In genomic region chr22:42721045-42721434, GRCh38 we compare ENCODE assay signal across 10 cellular contexts. TPM values are rescaled to one million over a fixed set of nuclear protein-coding genes. Genes with fewer than 3 reads are reported as not detected.
DNase-seq lines count a peak whose midpoint lies in the region; ATAC-seq and TF ChIP-seq lines count a peak whose summit lies in the region.
"Had no signal": no experiment of that assay in that cellular context is flagged by ENCODE, and none has a peak within 500 bp of the region (broad histone marks: within the 10 kb centered on the region; RNA-seq: fewer than 3 reads in every experiment).

No MANE protein-coding gene starts in this region.

- intact Hi-C loops in heart right ventricle (cut with DNase I) (loop anchor here in 4 of 10 donors (2.0 to 10.0 kb wide), 4 partner anchors 22 to 59 kb away; no protein-coding TSS in a partner anchor), left ventricle myocardium superior (cut with micrococcal nuclease) (no loop called here)

- 1 to 3% methylated on average over 22 of the region's 22 CpGs for WGBS in heart right ventricle, 2 donors
- WGBS in mesendoderm (ENCODE audit: extremely low coverage, insufficient coverage, low lambda C conversion rate): no CpG with 5 or more reads among the region's 22 CpGs

- H3K27me3 ChIP-seq in heart right ventricle: peaks cover 0 to 55% (median 0%) of the 10 kb centered on the region in 7 donors
- peaks cover 7% of the 10 kb centered on the region for H3K27me3 ChIP-seq in mesendoderm (ENCODE audit: insufficient read depth, low read length, poor library complexity)

- no peak overlapping the region for H2BK120ac ChIP-seq in mesendoderm (ENCODE audit: low read depth, low read length)

- no peaks in the 10 kb centered on the region for H3K79me2 ChIP-seq in mesendoderm (ENCODE audit: control insufficient read depth, insufficient read depth, low read length)

- no peak for ATAC-seq in heart right ventricle
- no peak for ATAC-seq in left ventricle myocardium superior
- ATAC-seq in HG03442 (IDR thresholded peaks at IDR 0.05; ENCODE audit: unreplicated experiment): no peak
- no peak for ATAC-seq in GM21576 (IDR thresholded peaks at IDR 0.05; ENCODE audit: unreplicated experiment)

- H4K8ac ChIP-seq in mesendoderm (ENCODE audit: low read depth, low read length): no peak overlapping the region

- no peaks in the 10 kb centered on the region for H3K79me1 ChIP-seq in mesendoderm (ENCODE audit: low read length)

- no peak overlapping the region for H2BK5ac ChIP-seq in mesendoderm (ENCODE audit: low read length)

- no peak overlapping the region for H3K23ac ChIP-seq in mesendoderm (ENCODE audit: low read length)

- peaks cover 0 to 8% (median 0%) of the 10 kb centered on the region in 9 donors for H3K36me3 ChIP-seq in heart right ventricle
- H3K36me3 ChIP-seq in mesendoderm (ENCODE audit: control insufficient read depth, insufficient read depth, low read length): no peaks in the 10 kb centered on the region

- no peak overlapping the region for H3K4ac ChIP-seq in mesendoderm (ENCODE audit: low read depth, low read length)

- H3K27ac ChIP-seq in heart right ventricle (peak overlapping the region; percentile 91 to 100 (median 98)), mesendoderm (ENCODE audit: low read depth, low read length) (no peak overlapping the region)
- H3K27ac ChIP-seq: KMS-11 had no signal

- H3K18ac ChIP-seq in mesendoderm (ENCODE audit: low read length): no peak overlapping the region

- H3K4me2 ChIP-seq in mesendoderm (ENCODE audit: low read length): peak overlapping the region; percentile 73

- no peaks in the 10 kb centered on the region for H3K9me3 ChIP-seq in heart right ventricle

- peak overlapping the region; percentile 49 for H3K56ac ChIP-seq in mesendoderm (ENCODE audit: low read length)

- no peak overlapping the region for H2BK15ac ChIP-seq in mesendoderm (replicated peaks; ENCODE audit: low read depth)

- DNase-seq in heart right ventricle (no peak), left ventricle myocardium superior (no peak), cardiac fibroblast (ENCODE audit: low read depth in 2 of 2) (peak in 1 of 2 donors; percentile 20), mesendoderm (no peak), NCI-H2107 treated with DMSO at 0.1 percent for 48 hours (lab: John Stamatoyannopoulos, UW; ENCODE audit: unreplicated experiment) (no peak)
- DNase-seq in activated CD8-positive, alpha-beta memory T cell treated with anti-CD3 and anti-CD28 coated beads, Interleukin-2, amount 50 U/mL, for 48 hours: no peak
- DNase-seq: stimulated activated CD4-positive, alpha-beta T cell treated with anti-CD3 and anti-CD28 coated beads, Interleukin-4, amount 100 ng/mL, for 4 hours had no signal

- H3K4me3 ChIP-seq in heart right ventricle (peak overlapping the region; percentile 36 to 100 (median 99)), cardiac fibroblast (replicated peaks in 1 of 2; ENCODE audit: low read depth in 2 of 2, low read length in 2 of 2) (peak overlapping the region; percentile 52 to 84), mesendoderm (ENCODE audit: low read length) (peak overlapping the region; percentile 22)

- H2AK5ac ChIP-seq in mesendoderm (ENCODE audit: low read length): no peak overlapping the region

- H3K4me1 ChIP-seq in heart right ventricle (peaks cover 14 to 43% (median 36%) of the 10 kb centered on the region in 9 donors), mesendoderm (ENCODE audit: control insufficient read depth, low read depth, low read length) (no peaks in the 10 kb centered on the region)

- H3K9ac ChIP-seq in mesendoderm (ENCODE audit: low read length): peak overlapping the region; percentile 50
- H3K9ac ChIP-seq: KMS-11 had no signal

- TF ChIP-seq CTCF in heart right ventricle (IDR thresholded peaks at IDR 0.05): no peak
- TF ChIP-seq CTCF in cardiac fibroblast (IDR thresholded peaks at IDR 0.05; ENCODE audit: low read depth, low read length): no peak

- no peak overlapping the region for H4K5ac ChIP-seq in mesendoderm (ENCODE audit: low read length)

RNA-seq across cellular contexts. Expression of gene A4GALT, which starts 0.4 kb away (rescaled TPM):
- total RNA-seq in heart right ventricle (100 to 1,000 TPM in 2 of 10 donors, 10 to 100 TPM in 8; 61.4 to 123 (median 80.6) TPM), left ventricle myocardium superior (81.7 TPM)
- 100 to 1,000 TPM in 1 of 2 donors, 10 to 100 TPM in 1; 95.0 to 167 TPM for polyA plus RNA-seq in heart right ventricle
- polyA plus RNA-seq in mesendoderm (2013, experiment 1 of 2): 5.9 TPM
- 5.8 TPM for polyA plus RNA-seq in mesendoderm (2013, experiment 2 of 2)

Comparison
In these comparisons a context has a peak if more than half of its experiments do, and no peak if none do; other contexts are left out.
1. H3K4me3 ChIP-seq: peak in every context shown above with its lines; median percentile 99 in heart right ventricle; 68 in cardiac fibroblast; 22 in mesendoderm.